8 cellular contexts compared by ENCODE assay signal in the genomic region with DNA sequence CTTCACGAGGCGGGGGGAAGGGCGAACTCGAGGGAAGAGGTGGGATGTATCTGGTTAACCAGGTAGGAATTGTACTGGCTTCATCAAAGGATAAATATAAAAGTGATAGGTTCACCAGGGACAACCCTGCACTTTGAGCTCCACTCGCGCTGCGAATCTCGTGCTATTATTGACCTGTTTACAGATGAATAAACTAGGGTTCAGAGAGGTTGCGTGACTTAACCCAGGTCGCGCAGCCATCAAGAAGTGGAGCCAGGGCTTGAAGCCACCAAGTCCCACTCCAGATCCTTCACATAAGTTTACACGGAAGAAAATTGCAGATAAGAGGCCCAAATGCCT. TPM values are rescaled to one million over a fixed set of nuclear protein-coding genes. Genes with fewer than 3 reads are reported as not detected.
DNase-seq lines count a peak whose midpoint lies in the region; ATAC-seq and TF ChIP-seq lines count a peak whose summit lies in the region.

No MANE protein-coding gene starts in this region.

- WGBS in mesodermal cell (ENCODE audit: insufficient coverage in 2 of 2), 2 experiments = 34 to 39% methylated on average over 11 to 12 of the region's 12 CpGs
- 34% methylated on average over 12 of the region's 12 CpGs for WGBS in urinary bladder

- H3K36me3 ChIP-seq in right atrium auricular region (no peaks in the 10 kb centered on the region), breast epithelium (no peaks in the 10 kb centered on the region), mesodermal cell (ENCODE audit: control insufficient read depth, insufficient read depth, low read length) (no peaks in the 10 kb centered on the region), urinary bladder (ENCODE audit: insufficient read depth) (no peaks in the 10 kb centered on the region)

- no peak for DNase-seq in right atrium auricular region (ENCODE audit: low spot score)
- no peak for DNase-seq in left ventricle myocardium superior
- no peak for DNase-seq in breast epithelium (ENCODE audit: low spot score in 2 of 2)
- DNase-seq in germinal center (ENCODE audit: low spot score) = no peak
- DNase-seq in NAMALWA (ENCODE audit: low spot score) = no peak
- DNase-seq in NCI-H526 treated with DMSO at 0.1 percent for 48 hours (lab: John Stamatoyannopoulos, UW) = no peak

- H3K27me3 ChIP-seq in right atrium auricular region (no peaks in the 10 kb centered on the region), breast epithelium (peaks cover 0 to 13% of the 10 kb centered on the region in 2 donors)

- H3K9me3 ChIP-seq in right atrium auricular region = no peaks in the 10 kb centered on the region
- no peaks in the 10 kb centered on the region for H3K9me3 ChIP-seq in breast epithelium
- no peaks in the 10 kb centered on the region for H3K9me3 ChIP-seq in mesodermal cell (ENCODE audit: control insufficient read depth, low read length)

- H3K4me3 ChIP-seq in right atrium auricular region (peak overlapping the region; percentile 46 to 62), breast epithelium (peak overlapping the region; percentile 58 to 88 (median 70)), mesodermal cell (ENCODE audit: extremely low read depth, insufficient read depth, low read length, poor library complexity, severe bottlenecking) (peak overlapping the region; percentile 49), urinary bladder (ENCODE audit: low read depth, low read length) (peak overlapping the region; percentile 47)

- peak overlapping the region; percentile 86 to 91 for H3K27ac ChIP-seq in right atrium auricular region
- H3K27ac ChIP-seq in breast epithelium = peak overlapping the region; percentile 89 to 97
- no peak overlapping the region for H3K27ac ChIP-seq in mesodermal cell (ENCODE audit: low read depth, low read length, severe bottlenecking)
- H3K27ac ChIP-seq in urinary bladder (ENCODE audit: low read depth) = peak overlapping the region; percentile 49

- intact Hi-C loops in left ventricle myocardium superior (cut with micrococcal nuclease) = no loop called here
- intact Hi-C loops in breast epithelium (cut with DNase I; ENCODE audit: low total_unique reads) = no loop called here

- TF ChIP-seq CTCF in right atrium auricular region (IDR thresholded peaks at IDR 0.05) (no peak), breast epithelium (IDR thresholded peaks at IDR 0.05) (no peak)

- TF ChIP-seq POLR2A in breast epithelium (IDR thresholded peaks at IDR 0.05) = no peak

- H3K4me1 ChIP-seq in right atrium auricular region (peaks cover 0 to 37% of the 10 kb centered on the region in 2 donors), breast epithelium (peaks cover 0 to 3% of the 10 kb centered on the region in 2 donors), mesodermal cell (ENCODE audit: control insufficient read depth, insufficient read depth, low read length, poor library complexity, severe bottlenecking) (peaks cover 14% of the 10 kb centered on the region), urinary bladder (ENCODE audit: insufficient read depth) (no peaks in the 10 kb centered on the region)

- ATAC-seq in left ventricle myocardium superior = no peak

RNA-seq across cellular contexts. Expression of gene CYP1B1, which starts 1.4 kb away (rescaled TPM):
- total RNA-seq in right atrium auricular region (10 to 100 TPM; 25.1 to 92.6 TPM), left ventricle myocardium superior (16.9 TPM), breast epithelium (100 to 1,000 TPM in 1 of 3 donors, 10 to 100 TPM in 2; 32.9 to 166 (median 39.0) TPM), urinary bladder (16.7 TPM)
- 4.1 TPM for polyA plus RNA-seq in mesodermal cell (2013, experiment 1 of 2)
- 3.1 TPM for polyA plus RNA-seq in mesodermal cell (2013, experiment 2 of 2)
- 10.7 TPM for polyA plus RNA-seq in urinary bladder
